In genomic region chr3:39150170-39150802, GRCh38 we compare ENCODE assay signal across 8 cellular contexts. TPM values are rescaled to one million over a fixed set of nuclear protein-coding genes. Genes with fewer than 3 reads are reported as not detected.
DNase-seq lines count a peak whose midpoint lies in the region; ATAC-seq and TF ChIP-seq lines count a peak whose summit lies in the region.

No MANE protein-coding gene starts in this region.

- H3K36me3 ChIP-seq in WERI-Rb-1 (peaks cover 16% of the 10 kb centered on the region), stomach (peaks cover 11 to 14% (median 13%) of the 10 kb centered on the region in 4 donors)

- no peaks in the 10 kb centered on the region for H3K9me3 Mint-ChIP-seq in activated T-cell treated with anti-CD3 and anti-CD28 coated beads, Interleukin-2, amount 50 U/mL, for 4 hours
- H3K9me3 Mint-ChIP-seq in glutamatergic neuron (ENCODE audit: unreplicated experiment) = peaks cover 37% of the 10 kb centered on the region

- no peak for DNase-seq in activated T-cell treated with anti-CD3 and anti-CD28 coated beads, Interleukin-2, amount 50 U/mL, for 4 hours
- DNase-seq in activated T-cell treated with anti-CD3 and anti-CD28 coated beads for 4 hours (no peak), WERI-Rb-1 (peak; percentile 73), glutamatergic neuron (peak; percentile 52), stomach (no peak), omental fat pad (ENCODE audit: low spot score) (no peak)

- no peak for TF ChIP-seq POLR2A in stomach (IDR thresholded peaks at IDR 0.05)
- TF ChIP-seq POLR2A in GM18505 (IDR thresholded peaks at IDR 0.05; ENCODE audit: borderline replicate concordance, extremely low read depth, insufficient read depth, insufficient read length) = no peak

- H3K4me3 ChIP-seq in WERI-Rb-1 (ENCODE audit: low read depth, low read length) (peak overlapping the region; percentile 15; the same call in 1 of the 2 replicates), stomach (peak overlapping the region; percentile 70 to 100 (median 85))

- no peaks in the 10 kb centered on the region for H3K27me3 Mint-ChIP-seq in activated T-cell treated with anti-CD3 and anti-CD28 coated beads, Interleukin-2, amount 50 U/mL, for 4 hours (ENCODE audit: low read depth)
- peaks cover 55% of the 10 kb centered on the region for H3K27me3 Mint-ChIP-seq in glutamatergic neuron (ENCODE audit: unreplicated experiment)

- peaks cover 76 to 86% (median 83%) of the 10 kb centered on the region in 4 donors for H3K4me1 ChIP-seq in stomach

- intact Hi-C loops in stomach (cut with DNase I; ENCODE audit: low total_unique reads) = no loop called here

- TF ChIP-seq CTCF in WERI-Rb-1 (IDR thresholded peaks at IDR 0.05; ENCODE audit: low read depth, low read length) (peak; percentile 46), glutamatergic neuron (IDR thresholded peaks at IDR 0.05; ENCODE audit: partially characterized antibody, unreplicated experiment) (no peak), stomach (IDR thresholded peaks at IDR 0.05) (no peak), omental fat pad (IDR thresholded peaks at IDR 0.05) (no peak)

- H3K4me1 Mint-ChIP-seq in activated T-cell treated with anti-CD3 and anti-CD28 coated beads, Interleukin-2, amount 50 U/mL, for 4 hours (ENCODE audit: low read depth) = peaks cover 74% of the 10 kb centered on the region
- peaks cover 73% of the 10 kb centered on the region for H3K4me1 Mint-ChIP-seq in glutamatergic neuron (ENCODE audit: low read depth, unreplicated experiment)

- no peak for ATAC-seq in activated T-cell treated with anti-CD3 and anti-CD28 coated beads, Interleukin-2, amount 50 U/mL, for 4 hours
- ATAC-seq in GM18505 (IDR thresholded peaks at IDR 0.05; ENCODE audit: unreplicated experiment) (no peak), HG03521 (IDR thresholded peaks at IDR 0.05; ENCODE audit: unreplicated experiment) (no peak), omental fat pad (ENCODE audit: low FRiP score) (no peak)

- peak overlapping the region; percentile 95 for H3K4me3 Mint-ChIP-seq in activated T-cell treated with anti-CD3 and anti-CD28 coated beads, Interleukin-2, amount 50 U/mL, for 4 hours
- peak overlapping the region; percentile 97 for H3K4me3 Mint-ChIP-seq in glutamatergic neuron (ENCODE audit: unreplicated experiment)

- peaks cover 58% of the 10 kb centered on the region for H3K36me3 Mint-ChIP-seq in activated T-cell treated with anti-CD3 and anti-CD28 coated beads, Interleukin-2, amount 50 U/mL, for 4 hours (ENCODE audit: insufficient read depth)
- H3K36me3 Mint-ChIP-seq in glutamatergic neuron (ENCODE audit: unreplicated experiment) = no peaks in the 10 kb centered on the region

- TF ChIP-seq EP300 in stomach (IDR thresholded peaks at IDR 0.05) = no peak

- H3K27me3 ChIP-seq in WERI-Rb-1 (ENCODE audit: insufficient read depth, low read depth, severe bottlenecking) (no peaks in the 10 kb centered on the region), stomach (no peaks in the 10 kb centered on the region)

- H3K27ac Mint-ChIP-seq in glutamatergic neuron (ENCODE audit: unreplicated experiment) = peak overlapping the region; percentile 99

- WGBS in stomach, 5 donors = 23 to 50% (median 45%) methylated on average over 3 to 5 of the region's 5 CpGs

- no peaks in the 10 kb centered on the region for H3K9me3 ChIP-seq in WERI-Rb-1 (ENCODE audit: severe bottlenecking)
- H3K9me3 ChIP-seq in stomach = no peaks in the 10 kb centered on the region

- H3K27ac ChIP-seq in WERI-Rb-1 = peak overlapping the region; percentile 87
- peak overlapping the region; percentile 98 to 100 (median 99) for H3K27ac ChIP-seq in stomach

RNA-seq across cellular contexts. Expression of gene CSRNP1, which starts 3.1 kb away (rescaled TPM):
- total RNA-seq in activated T-cell treated with anti-CD3 and anti-CD28 coated beads, Interleukin-2, amount 50 U/mL, for 4 hours = 10 to 100 TPM; 88.9 to 96.6 (median 95.1) TPM
- total RNA-seq in glutamatergic neuron (ENCODE audit: unreplicated experiment) = 11.1 TPM
- 10 to 100 TPM; 20.4 to 62.3 (median 35.3) TPM for total RNA-seq in stomach
- polyA plus RNA-seq in stomach = 10 to 100 TPM; 16.8 to 18.0 (median 17.8) TPM
- total RNA-seq in omental fat pad = 100 to 1,000 TPM in 2 of 4 donors, 10 to 100 TPM in 2; 52.0 to 321 (median 90.8) TPM

RNA-seq across cellular contexts. Expression of gene XIRP1, which starts 42.1 kb away (rescaled TPM):
- total RNA-seq in activated T-cell treated with anti-CD3 and anti-CD28 coated beads, Interleukin-2, amount 50 U/mL, for 4 hours = 10 to 100 TPM; 13.1 to 20.6 (median 18.2) TPM
- total RNA-seq in glutamatergic neuron (ENCODE audit: unreplicated experiment) (0.34 TPM), stomach (under 1 TPM in 2 of 5 donors, not detected in 3; under 0.01 to 0.18 TPM), omental fat pad (1 to 10 TPM in 1 of 4 donors, under 1 TPM in 1, not detected in 2; 0.65 to 2.0 TPM)
- 1 to 10 TPM in 1 of 3 donors, under 1 TPM in 2; 0.08 to 1.1 (median 0.56) TPM for polyA plus RNA-seq in stomach

RNA-seq across cellular contexts. Expression of gene TTC21A, which starts 42.8 kb away (rescaled TPM):
- 1 to 10 TPM in 2 of 3 donors, under 1 TPM in 1; 0.84 to 1.1 (median 1.0) TPM for total RNA-seq in activated T-cell treated with anti-CD3 and anti-CD28 coated beads, Interleukin-2, amount 50 U/mL, for 4 hours
- total RNA-seq in glutamatergic neuron (ENCODE audit: unreplicated experiment) (7.8 TPM), stomach (10 to 100 TPM in 1 of 5 donors, 1 to 10 TPM in 3, under 1 TPM in 1; 0.89 to 10.3 (median 2.9) TPM), omental fat pad (1 to 10 TPM; 2.6 to 9.9 (median 2.9) TPM)
- 10 to 100 TPM in 1 of 3 donors, 1 to 10 TPM in 2; 5.1 to 17.7 (median 7.5) TPM for polyA plus RNA-seq in stomach

RNA-seq across cellular contexts. Expression of gene GORASP1, which starts 42.9 kb away (rescaled TPM):
- total RNA-seq in activated T-cell treated with anti-CD3 and anti-CD28 coated beads, Interleukin-2, amount 50 U/mL, for 4 hours = 10 to 100 TPM; 31.8 to 34.7 (median 33.0) TPM
- 44.6 TPM for total RNA-seq in glutamatergic neuron (ENCODE audit: unreplicated experiment)
- total RNA-seq in stomach = 10 to 100 TPM in 4 of 5 donors, 1 to 10 TPM in 1; 9.3 to 68.7 (median 53.1) TPM
- 10 to 100 TPM; 22.4 to 35.4 (median 29.1) TPM for polyA plus RNA-seq in stomach
- 10 to 100 TPM; 38.7 to 56.4 (median 51.0) TPM for total RNA-seq in omental fat pad

Comparison
In these comparisons a context has a peak if more than half of its experiments do, and no peak if none do; other contexts are left out.
1. DNase-seq: peak in WERI-Rb-1 (single experiment) and glutamatergic neuron (single experiment); none in activated T-cell treated with anti-CD3 and anti-CD28 coated beads, Interleukin-2, amount 50 U/mL, for 4 hours (single experiment), activated T-cell treated with anti-CD3 and anti-CD28 coated beads for 4 hours (single experiment), stomach (single experiment) and omental fat pad (single experiment).
2. RNA of gene XIRP1, which starts 42.1 kb away (total RNA-seq): 13.1 to 20.6 TPM in activated T-cell treated with anti-CD3 and anti-CD28 coated beads, Interleukin-2, amount 50 U/mL, for 4 hours; 0.65 to 2.0 TPM in omental fat pad, 0.34 TPM in glutamatergic neuron (single experiment) and under 0.01 to 0.18 TPM in stomach; every median in the first group is over 4 times any median in the second.